ENCODE assay signal across 12 cellular contexts in the genomic region with DNA sequence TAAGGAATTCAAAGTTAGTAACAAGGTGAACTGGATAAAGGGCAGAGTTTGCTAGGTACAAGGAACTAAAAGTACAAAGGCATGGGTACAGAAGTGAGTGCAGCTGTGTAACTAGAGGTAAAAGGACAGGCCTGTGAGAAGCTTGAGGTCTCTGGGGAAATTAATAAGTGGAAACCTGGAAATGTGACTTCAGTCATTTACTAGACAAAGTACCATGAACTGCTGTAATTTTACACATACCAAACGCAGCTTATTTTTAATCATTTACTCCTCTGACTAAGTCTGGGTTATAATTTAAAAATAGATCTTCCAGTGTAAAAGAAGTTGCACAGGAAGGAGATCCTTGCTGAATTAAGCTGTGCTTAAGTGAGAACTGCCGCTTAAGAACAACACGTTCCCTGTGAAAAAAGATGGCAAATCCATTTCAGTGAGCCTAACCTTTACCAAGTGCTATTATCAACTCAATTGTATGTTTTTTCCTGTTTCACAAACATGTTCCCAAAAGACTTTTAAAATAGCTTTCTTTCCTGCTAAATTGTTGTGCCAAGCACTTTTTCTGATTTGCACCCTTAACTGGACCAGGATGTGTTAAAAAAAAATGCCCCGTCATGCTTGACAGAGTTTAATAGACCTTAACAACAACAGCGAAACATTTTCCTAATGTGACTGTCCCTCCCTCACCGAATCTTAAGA. TPM values are rescaled to one million over a fixed set of nuclear protein-coding genes. Genes with fewer than 3 reads are reported as not detected.
DNase-seq lines count a peak whose midpoint lies in the region; ATAC-seq, FAIRE-seq and TF ChIP-seq lines count a peak whose summit lies in the region.
"Had no signal": no experiment of that assay in that cellular context is flagged by ENCODE, and none has a peak within 500 bp of the region (broad histone marks: within the 10 kb centered on the region; RNA-seq: fewer than 3 reads in every experiment).

No MANE protein-coding gene starts in this region.

- no peaks in the 10 kb centered on the region for H3K4me1 Mint-ChIP-seq in CD4-positive, alpha-beta memory T cell
- H3K4me1 Mint-ChIP-seq in activated T-helper 2 cell treated with anti-CD3 and anti-CD28 coated beads, Interferon-gamma antibody, Interleukin-2, Interleukin-4, amounts not matched to agents 10 μg/mL and 5 μg/mL and 100 μg/mL, durations not matched to agents 14 hours and 24 hours and 36 hours (ENCODE audit: low read depth) = no peaks in the 10 kb centered on the region
- H3K4me1 Mint-ChIP-seq: activated CD8-positive, alpha-beta memory T cell treated with anti-CD3 and anti-CD28 coated beads, Interleukin-2, amount 10 ng/mL, durations not matched to agents 7 days and 5 days had no signal

- H3K9me3 ChIP-seq in A549 = no peaks in the 10 kb centered on the region
- H3K9me3 ChIP-seq in CD4-positive, alpha-beta memory T cell (ENCODE audit: control insufficient read depth in 1 of 2, low read length in 2 of 2) = no peaks in the 10 kb centered on the region
- H3K9me3 ChIP-seq: colonic mucosa had no signal

- CTCF ChIA-PET in A549 (lab: Yijun Ruan, JAX) = no interaction called here
- CTCF ChIA-PET in CD4-positive, alpha-beta memory T cell (lab: Charles Lee; ENCODE audit: partially characterized antibody) = no interaction called here

- no peaks in the 10 kb centered on the region for H3K27me3 ChIP-seq in CD4-positive, alpha-beta memory T cell (ENCODE audit: insufficient read depth, low read length)
- H3K27me3 ChIP-seq: colonic mucosa had no signal

- H3K9me3 Mint-ChIP-seq in CD4-positive, alpha-beta memory T cell = peaks cover 0 to 6% (median 0%) of the 10 kb centered on the region in 8 donors
- no peaks in the 10 kb centered on the region for H3K9me3 Mint-ChIP-seq in activated T-helper 2 cell treated with anti-CD3 and anti-CD28 coated beads, Interferon-gamma antibody, Interleukin-2, Interleukin-4, amounts not matched to agents 10 μg/mL and 5 μg/mL and 100 μg/mL, durations not matched to agents 14 hours and 24 hours and 36 hours

- 69% methylated on average over 6 of the region's 6 CpGs for WGBS in A549 (ENCODE audit: missing lambda C conversion rate)

- no peaks in the 10 kb centered on the region for H3K27me3 Mint-ChIP-seq in CD4-positive, alpha-beta memory T cell
- no peaks in the 10 kb centered on the region for H3K27me3 Mint-ChIP-seq in activated T-helper 2 cell treated with anti-CD3 and anti-CD28 coated beads, Interferon-gamma antibody, Interleukin-2, Interleukin-4, amounts not matched to agents 10 μg/mL and 5 μg/mL and 100 μg/mL, durations not matched to agents 14 hours and 24 hours and 36 hours (ENCODE audit: low read depth)
- H3K27me3 Mint-ChIP-seq: activated CD8-positive, alpha-beta memory T cell treated with anti-CD3 and anti-CD28 coated beads, Interleukin-2, amount 10 ng/mL, durations not matched to agents 7 days and 5 days had no signal

- FAIRE-seq in A549 (lab: Jason Lieb, UNC) = no peak

- no peak for TF ChIP-seq CTCF in A549 (IDR thresholded peaks at IDR 0.05)

- H3K4me1 ChIP-seq in A549 = 0 out of 3 replicates have a peak, but pooled peaks cover 9% of the 10 kb centered on the region
- no peaks in the 10 kb centered on the region for H3K4me1 ChIP-seq in CD4-positive, alpha-beta memory T cell (ENCODE audit: insufficient read depth, low read length)
- H3K4me1 ChIP-seq: colonic mucosa had no signal

- POLR2A ChIA-PET in A549 (lab: Yijun Ruan, JAX) = interaction anchor here (1.3 kb wide), 1 partner anchor 13 kb away, joined by 3 read pairs; no protein-coding TSS in a partner anchor
- POLR2A ChIA-PET in CD4-positive, alpha-beta memory T cell (lab: Charles Lee; ENCODE audit: partially characterized antibody) = no interaction called here

- H3K4me3 Mint-ChIP-seq in CD4-positive, alpha-beta memory T cell = no peak overlapping the region
- no peak overlapping the region for H3K4me3 Mint-ChIP-seq in activated T-helper 2 cell treated with anti-CD3 and anti-CD28 coated beads, Interferon-gamma antibody, Interleukin-2, Interleukin-4, amounts not matched to agents 10 μg/mL and 5 μg/mL and 100 μg/mL, durations not matched to agents 14 hours and 24 hours and 36 hours (ENCODE audit: low read depth)
- H3K4me3 Mint-ChIP-seq: activated CD8-positive, alpha-beta memory T cell treated with anti-CD3 and anti-CD28 coated beads, Interleukin-2, amount 10 ng/mL, durations not matched to agents 7 days and 5 days had no signal

- TF ChIP-seq RAD21 in A549 (conservative IDR thresholded peaks at IDR 0.05 in 1 of 2, IDR thresholded peaks at IDR 0.05 in 1 of 2) = no peak

- DNase-seq in A549 (ENCODE audit: low read depth in 1 of 2, low spot score in 1 of 2) (peak in 1 of 2 experiments; percentile 5), lung microvascular endothelial cell (ENCODE audit: low read depth in 2 of 2) (peak; percentile 90 to 94), GOT3 (lab: John Stamatoyannopoulos, UW) (no peak), NOMO-1 (lab: John Stamatoyannopoulos, UW; ENCODE audit: unreplicated experiment in 2 of 2) (no peak)
- DNase-seq in CD4-positive, alpha-beta memory T cell = no peak
- DNase-seq in activated T-helper 2 cell treated with anti-CD3 and anti-CD28 coated beads, Interferon-gamma antibody, Interleukin-2, Interleukin-4, amounts not matched to agents 10 μg/mL and 5 μg/mL and 100 μg/mL, durations not matched to agents 14 hours and 24 hours and 36 hours (ENCODE audit: low spot score) = no peak
- DNase-seq: activated CD8-positive, alpha-beta memory T cell treated with anti-CD3 and anti-CD28 coated beads, Interleukin-2, amount 10 ng/mL, durations not matched to agents 7 days and 5 days; colonic mucosa; NCI-H1092 treated with DMSO at 0.1 percent for 48 hours; SIG-M5 had no signal

- H3K4me3 ChIP-seq in A549 = no peak overlapping the region
- no peak overlapping the region for H3K4me3 ChIP-seq in CD4-positive, alpha-beta memory T cell (ENCODE audit: low read length in 2 of 2)
- H3K4me3 ChIP-seq: colonic mucosa had no signal

- no peak overlapping the region for H3K27ac Mint-ChIP-seq in CD4-positive, alpha-beta memory T cell
- H3K27ac Mint-ChIP-seq in activated T-helper 2 cell treated with anti-CD3 and anti-CD28 coated beads, Interferon-gamma antibody, Interleukin-2, Interleukin-4, amounts not matched to agents 10 μg/mL and 5 μg/mL and 100 μg/mL, durations not matched to agents 14 hours and 24 hours and 36 hours = no peak overlapping the region
- H3K27ac Mint-ChIP-seq: activated CD8-positive, alpha-beta memory T cell treated with anti-CD3 and anti-CD28 coated beads, Interleukin-2, amount 10 ng/mL, durations not matched to agents 7 days and 5 days had no signal

- TF ChIP-seq POLR2A in A549 (IDR thresholded peaks at IDR 0.05; ENCODE audit: low read length) = no peak

- TF ChIP-seq EP300 in A549 (IDR thresholded peaks at IDR 0.05) = no peak

- H3K36me3 ChIP-seq in CD4-positive, alpha-beta memory T cell (ENCODE audit: insufficient read depth, low read length) = no peaks in the 10 kb centered on the region
- H3K36me3 ChIP-seq: colonic mucosa had no signal

- H3K36me3 Mint-ChIP-seq in CD4-positive, alpha-beta memory T cell = no peaks in the 10 kb centered on the region
- H3K36me3 Mint-ChIP-seq in activated T-helper 2 cell treated with anti-CD3 and anti-CD28 coated beads, Interferon-gamma antibody, Interleukin-2, Interleukin-4, amounts not matched to agents 10 μg/mL and 5 μg/mL and 100 μg/mL, durations not matched to agents 14 hours and 24 hours and 36 hours (ENCODE audit: low read depth) = no peaks in the 10 kb centered on the region
- H3K36me3 Mint-ChIP-seq: activated CD8-positive, alpha-beta memory T cell treated with anti-CD3 and anti-CD28 coated beads, Interleukin-2, amount 10 ng/mL, durations not matched to agents 7 days and 5 days had no signal

- intact Hi-C loops in CD4-positive, alpha-beta memory T cell (cut with micrococcal nuclease) = no loop called here
- intact Hi-C loops in activated T-helper 2 cell treated with anti-CD3 and anti-CD28 coated beads, Interferon-gamma antibody, Interleukin-2, Interleukin-4, amounts not matched to agents 10 μg/mL and 5 μg/mL and 100 μg/mL, durations not matched to agents 14 hours and 24 hours and 36 hours (cut with micrococcal nuclease) = no loop called here

- H3K27ac ChIP-seq in A549 (0 out of 6 replicates have a peak overlapping the region, but pooled peaks of 1 of the 2 experiments have one; percentile 6), cingulate gyrus (ENCODE audit: low read depth, low read length) (peak overlapping the region; percentile 42)
- H3K27ac ChIP-seq in CD4-positive, alpha-beta memory T cell (ENCODE audit: low read depth, low read length) = no peak overlapping the region
- H3K27ac ChIP-seq: colonic mucosa had no signal

- no peak overlapping the region for H3K4me2 ChIP-seq in A549

- ATAC-seq in A549 (no peak), HG02623 (IDR thresholded peaks at IDR 0.05; ENCODE audit: unreplicated experiment) (peak; percentile 60)
- ATAC-seq: activated CD8-positive, alpha-beta memory T cell treated with anti-CD3 and anti-CD28 coated beads, Interleukin-2, amount 10 ng/mL, durations not matched to agents 7 days and 5 days had no signal

TF ChIP-seq in A549, 52 proteins besides CTCF, POLR2A, EP300 and RAD21:
- TF ChIP-seq RFX5 (IDR thresholded peaks at IDR 0.05) (no peak), MAZ (IDR thresholded peaks at IDR 0.05; ENCODE audit: borderline replicate concordance, low read depth, low read length) (no peak), CBX2 (IDR thresholded peaks at IDR 0.05; ENCODE audit: borderline replicate concordance, low read depth) (no peak), MAFK (IDR thresholded peaks at IDR 0.05; ENCODE audit: partially characterized antibody) (peak; percentile 62)
- TF ChIP-seq, protein P1, sequence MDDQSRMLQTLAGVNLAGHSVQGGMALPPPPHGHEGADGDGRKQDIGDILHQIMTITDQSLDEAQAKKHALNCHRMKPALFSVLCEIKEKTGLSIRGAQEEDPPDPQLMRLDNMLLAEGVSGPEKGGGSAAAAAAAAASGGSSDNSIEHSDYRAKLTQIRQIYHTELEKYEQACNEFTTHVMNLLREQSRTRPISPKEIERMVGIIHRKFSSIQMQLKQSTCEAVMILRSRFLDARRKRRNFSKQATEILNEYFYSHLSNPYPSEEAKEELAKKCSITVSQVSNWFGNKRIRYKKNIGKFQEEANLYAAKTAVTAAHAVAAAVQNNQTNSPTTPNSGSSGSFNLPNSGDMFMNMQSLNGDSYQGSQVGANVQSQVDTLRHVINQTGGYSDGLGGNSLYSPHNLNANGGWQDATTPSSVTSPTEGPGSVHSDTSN (IDR thresholded peaks at IDR 0.05) = no peak
TF ChIP-seq in A549: peak in this region for 1.

RNA-seq across cellular contexts. Expression of a gene that starts 44.3 kb away (rescaled TPM):
- polyA plus RNA-seq in A549 (2011; rRNA removed) = 0.90 and 1.5 TPM in 2 replicates
- 0.08 and 0.09 TPM in 2 replicates for polyA plus RNA-seq in A549 (2012; cell fraction: cytosol; rRNA removed)
- polyA plus RNA-seq in A549 (2012; cell fraction: nucleus; rRNA removed) = 0.06 and 0.20 TPM in 2 replicates
- polyA plus RNA-seq in A549 (2017; fragmentation: RNase III; extraction: RNeasy Plus Mini Kit Qiagen cat#74134 plus additional on column Dnase treatment) = 0.01 to 0.08 TPM (median 0.05 TPM) in 3 replicates
- 0.49 and 1.4 TPM in 2 replicates for polyA minus RNA-seq in A549 (2011; rRNA and poly(A)+ RNA removed)
- total RNA-seq in lung microvascular endothelial cell = 266 and 272 TPM in 2 replicates
- under 1 TPM in 1 of 2 experiments, not detected in 1; 0.23 TPM for total RNA-seq in CD4-positive, alpha-beta memory T cell
- not detected for polyA plus RNA-seq in CD4-positive, alpha-beta memory T cell
- total RNA-seq in activated T-helper 2 cell treated with anti-CD3 and anti-CD28 coated beads, Interferon-gamma antibody, Interleukin-2, Interleukin-4, amounts not matched to agents 10 μg/mL and 5 μg/mL and 100 μg/mL, durations not matched to agents 14 hours and 24 hours and 36 hours = 0.71 and 0.90 TPM in 2 replicates

Comparison
In these comparisons a context has a peak if more than half of its experiments do, and no peak if none do; other contexts are left out.
1. DNase-seq: peak in lung microvascular endothelial cell (2 of 2); none in CD4-positive, alpha-beta memory T cell (0 of 5), GOT3 (single experiment), NOMO-1 (0 of 2) and activated T-helper 2 cell treated with anti-CD3 and anti-CD28 coated beads, Interferon-gamma antibody, Interleukin-2, Interleukin-4, amounts not matched to agents 10 μg/mL and 5 μg/mL and 100 μg/mL, durations not matched to agents 14 hours and 24 hours and 36 hours (single experiment).
2. RNA of a gene that starts 44.3 kb away (total RNA-seq): 266 to 272 TPM in lung microvascular endothelial cell; 0.71 to 0.90 TPM in activated T-helper 2 cell treated with anti-CD3 and anti-CD28 coated beads, Interferon-gamma antibody, Interleukin-2, Interleukin-4, amounts not matched to agents 10 μg/mL and 5 μg/mL and 100 μg/mL, durations not matched to agents 14 hours and 24 hours and 36 hours and 0.23 TPM in CD4-positive, alpha-beta memory T cell; every median in the first group is over 100 times any median in the second.